9 cellular contexts compared by ENCODE assay signal in genomic region chr14:38209572-38210159, GRCh38. TPM values are rescaled to one million over a fixed set of nuclear protein-coding genes. Genes with fewer than 3 reads are reported as not detected.
DNase-seq lines count a peak whose midpoint lies in the region; ATAC-seq and TF ChIP-seq lines count a peak whose summit lies in the region.
"Had no signal": no experiment of that assay in that cellular context is flagged by ENCODE, and none has a peak within 500 bp of the region (broad histone marks: within the 10 kb centered on the region; RNA-seq: fewer than 3 reads in every experiment).

No MANE protein-coding gene starts in this region.

- peak overlapping the region; percentile 85 for H3K4me2 ChIP-seq in IMR-90 (ENCODE audit: low read depth, low read length)

- peak overlapping the region; percentile 83 for H4K91ac ChIP-seq in IMR-90 (ENCODE audit: insufficient read depth, low read depth, low read length)

- H3K9ac ChIP-seq in IMR-90 (ENCODE audit: low read depth, low read length) (peak overlapping the region; percentile 38; the same call in 1 of the 2 replicates), mucosa of stomach (ENCODE audit: low read length) (peak overlapping the region; percentile 64)

- H2BK120ac ChIP-seq in IMR-90 (ENCODE audit: low read depth, low read length) = peak overlapping the region; percentile 74

- peaks cover 9% of the 10 kb centered on the region; the same call in 1 of the 2 replicates for H3K9me1 ChIP-seq in IMR-90 (ENCODE audit: insufficient read depth, low read length)

- TF ChIP-seq CTCF in 22Rv1 (IDR thresholded peaks at IDR 0.05) (no peak), IMR-90 (conservative IDR thresholded peaks at IDR 0.05; ENCODE audit: low read depth, low read length) (no peak), epithelial cell of proximal tubule (conservative IDR thresholded peaks at IDR 0.05; ENCODE audit: low read depth, low read length) (no peak)

- no peak for TF ChIP-seq POLR2A in IMR-90 (IDR thresholded peaks at IDR 0.05; ENCODE audit: low read depth, low read length)

- H2AK5ac ChIP-seq in IMR-90 (ENCODE audit: low read depth, low read length) = peak overlapping the region; percentile 88

- peak overlapping the region; percentile 61; the same call in 1 of the 2 replicates for H4K5ac ChIP-seq in IMR-90 (ENCODE audit: low read depth, low read length)

- H3K79me1 ChIP-seq in IMR-90 (ENCODE audit: low read depth in 1 of 2, low read length in 2 of 2) = peaks cover 0 to 20% of the 10 kb centered on the region in 2 experiments; a peak in 2 of 4 replicates

- intact Hi-C loops in IMR-90 (cut with micrococcal nuclease) = loop anchor here (1.0 to 5.0 kb wide), 5 partner anchors 81 to 658 kb away; no protein-coding TSS in a partner anchor

- dilution Hi-C loops in IMR-90 (cut with HindIII; ENCODE audit: low sequenced_read_pairs, unreplicated experiment) = no loop called here

- H3K4ac ChIP-seq in IMR-90 (ENCODE audit: low read depth, low read length) = peak overlapping the region; percentile 74

- H2BK20ac ChIP-seq in IMR-90 (ENCODE audit: low read depth, low read length) = peak overlapping the region; percentile 85

- in situ Hi-C loops in IMR-90 (cut with MboI; ENCODE audit: low sequenced_read_pairs) = loop anchor here (10.0 kb wide), 2 partner anchors 305 to 655 kb away; no protein-coding TSS in a partner anchor

- peak overlapping the region; percentile 38 for H3K14ac ChIP-seq in IMR-90 (replicated peaks; ENCODE audit: low read depth, low read length)

- peak overlapping the region; percentile 80 for H2AK9ac ChIP-seq in IMR-90 (replicated peaks; ENCODE audit: low read depth, low read length, poor library complexity)

- ATAC-seq in IMR-90 (ENCODE audit: low read depth) = peak; percentile 2
- ATAC-seq in GM18517 (IDR thresholded peaks at IDR 0.05; ENCODE audit: unreplicated experiment) = no peak

- H2BK15ac ChIP-seq in IMR-90 (ENCODE audit: low read depth, low read length) = peak overlapping the region; percentile 91; the same call in 2 of the 3 replicates

- H3K56ac ChIP-seq in IMR-90 (ENCODE audit: extremely low read depth, insufficient read depth, low read length) = no peak overlapping the region

- H3K18ac ChIP-seq in IMR-90 (ENCODE audit: low read depth, low read length) = peak overlapping the region; percentile 49; the same call in 1 of the 2 replicates

- DNase-seq in IMR-90 = no peak
- no peak for DNase-seq in epithelial cell of proximal tubule (ENCODE audit: low read depth)
- DNase-seq in DMS114 treated with DMSO at 0.1 percent for 48 hours (lab: John Stamatoyannopoulos, UW; ENCODE audit: unreplicated experiment) = no peak
- DNase-seq in kidney glomerular epithelial cell (lab: John Stamatoyannopoulos, UW) = no peak
- no peak for DNase-seq in stimulated activated CD4-positive, alpha-beta T cell treated with anti-CD3 and anti-CD28 coated beads, Interleukin-12 subunit alpha, Interleukin-12 subunit beta, amount 100 ng/mL, for 4 hours
- DNase-seq: erythroblast had no signal

- H4K8ac ChIP-seq in IMR-90 (ENCODE audit: low read depth in 2 of 2, low read length in 2 of 2) = peak overlapping the region; percentile 67 to 82

- POLR2A ChIA-PET in IMR-90 (lab: Charles Lee; ENCODE audit: unreplicated experiment) = no interaction called here

- H2BK5ac ChIP-seq in IMR-90 (ENCODE audit: low read depth, low read length, poor library complexity, severe bottlenecking) = peak overlapping the region; percentile 68

- BruUV-seq in IMR-90 (replicated peaks; lab: Mats Ljungman, UMichigan) = no TSS peak

- H3K27me3 ChIP-seq in IMR-90 (ENCODE audit: control insufficient read depth, insufficient read depth, low read length) (no peaks in the 10 kb centered on the region), mucosa of stomach (ENCODE audit: control insufficient read depth, insufficient read depth, low read length) (peaks cover 12% of the 10 kb centered on the region)

- no peaks in the 10 kb centered on the region for H4K20me1 ChIP-seq in IMR-90 (ENCODE audit: insufficient read depth, low read length)

- no peak for TF ChIP-seq RAD21 in IMR-90 (IDR thresholded peaks at IDR 0.05; ENCODE audit: low read length)

- H3K9me3 ChIP-seq in IMR-90 (ENCODE audit: control insufficient read depth, insufficient read depth, low read length) (peaks cover 2% of the 10 kb centered on the region; the same call in 1 of the 2 replicates), mucosa of stomach (ENCODE audit: control insufficient read depth, low read length) (no peaks in the 10 kb centered on the region)

- H3K4me3 ChIP-seq in IMR-90 (ENCODE audit: insufficient read depth, low read depth, low read length) (peak overlapping the region; percentile 61), epithelial cell of proximal tubule (ENCODE audit: low read depth, low read length) (peak overlapping the region; percentile 62), mucosa of stomach (ENCODE audit: low read length) (peak overlapping the region; percentile 94)

- CTCF ChIA-PET in IMR-90 (lab: Yijun Ruan, JAX) = interaction anchor here (1.1 kb wide), 1 partner anchor 9 kb away, joined by 4 read pairs; no protein-coding TSS in a partner anchor

- H3K27ac ChIP-seq in 22Rv1 (peak overlapping the region; percentile 43), IMR-90 (ENCODE audit: insufficient read depth, low read length) (peak overlapping the region; percentile 8; the same call in 1 of the 2 replicates)

- 7% methylated on average over 23 of the region's 39 CpGs; no CpG with 5 or more reads in 1 of the 2 experiments for WGBS in IMR-90 (ENCODE audit: extremely low coverage in 2 of 2, insufficient read length in 1 of 2), 2 experiments

- H3K4me1 ChIP-seq in IMR-90 (ENCODE audit: control insufficient read depth, insufficient read depth, low read length) = peaks cover 11% of the 10 kb centered on the region; the same call in 1 of the 2 replicates
- H3K4me1 ChIP-seq in mucosa of stomach (ENCODE audit: control insufficient read depth, insufficient read depth, low read length) = peaks cover 14% of the 10 kb centered on the region

- H3K36me3 ChIP-seq in IMR-90 (ENCODE audit: control insufficient read depth, insufficient read depth, low read length) = no peaks in the 10 kb centered on the region
- peaks cover 3% of the 10 kb centered on the region for H3K36me3 ChIP-seq in mucosa of stomach (ENCODE audit: control insufficient read depth, insufficient read depth, low read length)

- H2AFZ ChIP-seq in IMR-90 (replicated peaks; ENCODE audit: low read length, poor library complexity) = peak overlapping the region; percentile 90

- H3K23ac ChIP-seq in IMR-90 (ENCODE audit: low read depth, low read length) = peak overlapping the region; percentile 70

TF ChIP-seq in IMR-90, 13 proteins besides CTCF, POLR2A, EP300 and RAD21:
- no peak for TF ChIP-seq MAFK (IDR thresholded peaks at IDR 0.05; ENCODE audit: low read depth, low read length)
- no peak for TF ChIP-seq BHLHE40 (IDR thresholded peaks at IDR 0.05; ENCODE audit: low read depth, low read length)
- no peak for TF ChIP-seq ELK1 (IDR thresholded peaks at IDR 0.05; ENCODE audit: borderline replicate concordance, low read depth, low read length)
- TF ChIP-seq MXI1 (IDR thresholded peaks at IDR 0.05; ENCODE audit: borderline replicate concordance, low read depth, low read length) = no peak
- no peak for TF ChIP-seq RFX5 (IDR thresholded peaks at IDR 0.05; ENCODE audit: low read depth, low read length)
- no peak for TF ChIP-seq NFE2L2 (IDR thresholded peaks at IDR 0.05; ENCODE audit: low read depth, low read length)
- no peak for TF ChIP-seq SMC3 (IDR thresholded peaks at IDR 0.05; ENCODE audit: low read depth, low read length)
- TF ChIP-seq FOS (IDR thresholded peaks at IDR 0.05; ENCODE audit: low read depth, low read length) = no peak
- TF ChIP-seq MAZ (IDR thresholded peaks at IDR 0.05; ENCODE audit: borderline replicate concordance, low read depth, low read length) = no peak
- TF ChIP-seq USF2 (IDR thresholded peaks at IDR 0.05; ENCODE audit: low read depth, low read length) = no peak
- no peak for TF ChIP-seq RCOR1 (IDR thresholded peaks at IDR 0.05; ENCODE audit: insufficient replicate concordance, low read length)

RNA-seq across cellular contexts. Expression of gene SSTR1, which starts 2.0 kb away (rescaled TPM):
- 1.1 and 1.4 TPM in 2 replicates for total RNA-seq in IMR-90 (2012; rRNA removed)
- polyA plus RNA-seq in IMR-90 (2012; rRNA removed) = 5.5 and 5.6 TPM in 2 replicates
- polyA plus RNA-seq in IMR-90 (2012; cell fraction: cytosol; rRNA removed) = 3.2 and 4.9 TPM in 2 replicates
- 4.7 and 4.8 TPM in 2 replicates for polyA plus RNA-seq in IMR-90 (2012; cell fraction: nucleus; rRNA removed; ENCODE audit: low replicate concordance)
- total RNA-seq in epithelial cell of proximal tubule = 0.06 and 0.87 TPM in 2 replicates

RNA-seq across cellular contexts. Expression of gene CLEC14A, which starts 46.2 kb away (rescaled TPM):
- total RNA-seq in IMR-90 (2012; rRNA removed) (2.8 and 3.0 TPM in 2 replicates), epithelial cell of proximal tubule (0.43 TPM in 1 of 2 replicates, not detected in the other)
- polyA plus RNA-seq in IMR-90 (2012; rRNA removed) = 5.7 and 6.2 TPM in 2 replicates
- 4.6 and 5.4 TPM in 2 replicates for polyA plus RNA-seq in IMR-90 (2012; cell fraction: cytosol; rRNA removed)
- 1.4 and 2.9 TPM in 2 replicates for polyA plus RNA-seq in IMR-90 (2012; cell fraction: nucleus; rRNA removed; ENCODE audit: low replicate concordance)
